ENCODE assay signal across 1 cellular context in the genomic region with DNA sequence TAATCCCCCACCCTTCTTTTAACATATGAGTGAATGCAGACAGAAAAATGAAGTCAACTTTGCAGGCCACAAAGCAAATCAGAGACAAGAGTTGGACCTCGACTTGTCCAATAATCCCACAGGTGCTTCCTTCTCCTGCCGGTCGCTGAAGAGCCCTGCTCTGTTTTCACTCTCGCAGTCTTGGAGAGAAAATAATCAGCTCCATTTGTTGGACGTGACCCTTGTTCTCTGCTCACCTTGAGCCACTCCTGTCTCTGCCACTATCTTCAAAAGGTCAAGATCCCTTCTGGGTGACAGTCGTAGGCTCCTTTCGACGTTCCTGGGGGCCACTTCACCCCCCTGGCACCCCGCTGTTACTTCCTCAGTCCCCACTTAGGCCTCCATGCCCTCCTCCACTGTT.
TF ChIP-seq lines count a peak whose summit lies in the region.

No MANE protein-coding gene starts in this region.

TF ChIP-seq in H1, 55 proteins besides CTCF, POLR2A, EP300 and RAD21:
- no peak for TF ChIP-seq CHD1 (IDR thresholded peaks at IDR 0.05; ENCODE audit: low read depth, low read length)
- TF ChIP-seq, protein P1, sequence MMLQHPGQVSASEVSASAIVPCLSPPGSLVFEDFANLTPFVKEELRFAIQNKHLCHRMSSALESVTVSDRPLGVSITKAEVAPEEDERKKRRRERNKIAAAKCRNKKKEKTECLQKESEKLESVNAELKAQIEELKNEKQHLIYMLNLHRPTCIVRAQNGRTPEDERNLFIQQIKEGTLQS (IDR thresholded peaks at IDR 0.05; ENCODE audit: insufficient read depth, low read depth, low read length): no peak
- TF ChIP-seq CEBPB (IDR thresholded peaks at IDR 0.05; ENCODE audit: low read depth, low read length): no peak
- TF ChIP-seq CBX5 (IDR thresholded peaks at IDR 0.05; ENCODE audit: low read depth, low read length): no peak
- no peak for TF ChIP-seq CHD2 (IDR thresholded peaks at IDR 0.05; ENCODE audit: low read length)
- TF ChIP-seq, protein P2, sequence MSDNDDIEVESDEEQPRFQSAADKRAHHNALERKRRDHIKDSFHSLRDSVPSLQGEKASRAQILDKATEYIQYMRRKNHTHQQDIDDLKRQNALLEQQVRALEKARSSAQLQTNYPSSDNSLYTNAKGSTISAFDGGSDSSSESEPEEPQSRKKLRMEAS (IDR thresholded peaks at IDR 0.05): no peak
- no peak for TF ChIP-seq POLR2AphosphoS5 (IDR thresholded peaks at IDR 0.05; ENCODE audit: low read depth, low read length)
- TF ChIP-seq E2F6 (IDR thresholded peaks at IDR 0.05): no peak
- TF ChIP-seq EGR1 (IDR thresholded peaks at IDR 0.05; ENCODE audit: borderline replicate concordance, low read depth, low read length): no peak
- no peak for TF ChIP-seq TAF1 (IDR thresholded peaks at IDR 0.05; ENCODE audit: low read depth, low read length)
- no peak for TF ChIP-seq SP2 (IDR thresholded peaks at IDR 0.05; ENCODE audit: low read length)
- TF ChIP-seq JUND (IDR thresholded peaks at IDR 0.05; ENCODE audit: low read length): no peak
- no peak for TF ChIP-seq FOSL1 (IDR thresholded peaks at IDR 0.05; ENCODE audit: insufficient read depth, low read depth, low read length)
